Comparison of ENCODE assay signal across 9 cellular contexts in genomic region chr5:150001660-150002493, GRCh38. TPM values are rescaled to one million over a fixed set of nuclear protein-coding genes. Genes with fewer than 3 reads are reported as not detected.
A peak's percentile ranks its signal among the peaks of the same experiment; 100 is the strongest.
DNase-seq lines count a peak whose midpoint lies in the region; ATAC-seq and TF ChIP-seq lines count a peak whose summit lies in the region.
"Had no signal": no experiment of that assay in that cellular context is flagged by ENCODE, and none has a peak within 500 bp of the region (broad histone marks: within the 10 kb centered on the region; RNA-seq: fewer than 3 reads in every experiment).

No MANE protein-coding gene starts in this region.

- no peaks in the 10 kb centered on the region for H3K9me3 ChIP-seq in upper lobe of left lung

- TF ChIP-seq CTCF in Calu3 (IDR thresholded peaks at IDR 0.05; ENCODE audit: unreplicated experiment) = peak; percentile 74
- TF ChIP-seq CTCF in foreskin keratinocyte (conservative IDR thresholded peaks at IDR 0.05) = peak; percentile 68
- peak; percentile 67 for TF ChIP-seq CTCF in osteocyte (IDR thresholded peaks at IDR 0.05)
- TF ChIP-seq CTCF in upper lobe of left lung (IDR thresholded peaks at IDR 0.05) = peak; percentile 57 to 74 (median 61)

- TSS peak; percentile 59 for BruUV-seq in Calu3 (replicated peaks; lab: Mats Ljungman, UMichigan)

- DNase-seq in Calu3 (peak; percentile 61), RPMI7951 (ENCODE audit: low read depth) (peak; percentile 76), foreskin keratinocyte (peak in 1 of 2 donors; percentile 60), osteocyte (ENCODE audit: extremely low spot score, unreplicated experiment) (no peak), upper lobe of left lung (peak in 1 of 2 donors; percentile 57)
- peak; percentile 22 to 37 for DNase-seq in activated T-helper 1 cell treated with anti-CD3 and anti-CD28 coated beads, Interleukin-2, amount 50 U/mL, for 16 hours (ENCODE audit: low read depth in 1 of 2, low spot score in 1 of 2)

- CTCF ChIA-PET in Calu3 (lab: Charles Lee) = interaction anchor here (0.6 to 1.6 kb wide), 2 partner anchors 221 to 369 kb away, joined by 3 read pairs; no protein-coding TSS in a partner anchor

- H3K9me3 Mint-ChIP-seq in Calu3 (ENCODE audit: low read depth, unreplicated experiment) (no peaks in the 10 kb centered on the region), osteocyte (ENCODE audit: unreplicated experiment) (no peaks in the 10 kb centered on the region)

- H3K4me3 Mint-ChIP-seq in Calu3 (ENCODE audit: low read depth, unreplicated experiment) (peak overlapping the region; percentile 88), osteocyte (ENCODE audit: unreplicated experiment) (peak overlapping the region; percentile 89)

- peaks cover 38% of the 10 kb centered on the region for H3K4me1 Mint-ChIP-seq in Calu3 (ENCODE audit: low read depth, unreplicated experiment)
- peaks cover 37% of the 10 kb centered on the region for H3K4me1 Mint-ChIP-seq in osteocyte (ENCODE audit: unreplicated experiment)

- no peak for TF ChIP-seq POLR2A in upper lobe of left lung (IDR thresholded peaks at IDR 0.05)

- H3K27me3 ChIP-seq in foreskin keratinocyte = no peaks in the 10 kb centered on the region
- H3K27me3 ChIP-seq in upper lobe of left lung = no peaks in the 10 kb centered on the region

- H3K27ac Mint-ChIP-seq in Calu3 (ENCODE audit: unreplicated experiment) = peak overlapping the region; percentile 57
- peak overlapping the region; percentile 63 for H3K27ac Mint-ChIP-seq in osteocyte (ENCODE audit: unreplicated experiment)

- intact Hi-C loops in Calu3 (cut with micrococcal nuclease; ENCODE audit: unreplicated experiment) = loop anchor here (2.0 kb wide), 1 partner anchor 19 kb away; no protein-coding TSS in a partner anchor

- H3K4me3 ChIP-seq in upper lobe of left lung = peak overlapping the region; percentile 80 to 94 (median 81)

- peaks cover 0 to 22% (median 8%) of the 10 kb centered on the region in 4 donors for H3K36me3 ChIP-seq in upper lobe of left lung

- ATAC-seq in GM19452 (IDR thresholded peaks at IDR 0.05; ENCODE audit: unreplicated experiment) (peak; percentile 57), HG03565 (IDR thresholded peaks at IDR 0.05; ENCODE audit: unreplicated experiment) (peak; percentile 51), foreskin keratinocyte (peak; percentile 65), upper lobe of left lung (ENCODE audit: low FRiP score in 2 of 2) (peak; percentile 73 to 78)

- H3K27ac ChIP-seq in foreskin keratinocyte (peak overlapping the region; percentile 81), upper lobe of left lung (peak overlapping the region; percentile 91 to 97 (median 95))

- H3K27me3 Mint-ChIP-seq in Calu3 (ENCODE audit: unreplicated experiment) = no peaks in the 10 kb centered on the region
- H3K27me3 Mint-ChIP-seq in osteocyte (ENCODE audit: unreplicated experiment) = no peaks in the 10 kb centered on the region

- TF ChIP-seq EP300 in upper lobe of left lung (IDR thresholded peaks at IDR 0.05) = no peak

- peaks cover 18% of the 10 kb centered on the region for H3K4me1 ChIP-seq in foreskin keratinocyte
- peaks cover 23 to 37% (median 31%) of the 10 kb centered on the region in 4 donors for H3K4me1 ChIP-seq in upper lobe of left lung

- 15 to 17% methylated on average over 9 of the region's 9 CpGs for WGBS in upper lobe of left lung, 2 donors

- H3K36me3 Mint-ChIP-seq in Calu3 (ENCODE audit: insufficient read depth, unreplicated experiment) (peaks cover 66% of the 10 kb centered on the region), osteocyte (ENCODE audit: unreplicated experiment) (peaks cover 21% of the 10 kb centered on the region)

RNA-seq across cellular contexts. Expression of gene HMGXB3, which starts 1.3 kb away (rescaled TPM):
- total RNA-seq in Calu3 (2022) (55.9 and 58.2 TPM in 2 replicates), foreskin keratinocyte (38.2 and 42.0 TPM in 2 replicates), osteocyte (54.6 and 58.6 TPM in 2 replicates), upper lobe of left lung (10 to 100 TPM; 29.6 to 71.2 (median 41.0) TPM)
- total RNA-seq in RPMI7951 (2014; rRNA removed; shearing (Covaris generic)) = 28.1 and 28.4 TPM in 2 replicates
- 16.5 and 17.3 TPM in 2 replicates for polyA plus RNA-seq in foreskin keratinocyte

RNA-seq across cellular contexts. Expression of gene TIGD6, which starts 1.4 kb away (rescaled TPM):
- total RNA-seq in Calu3 (2022) (5.0 and 5.2 TPM in 2 replicates), foreskin keratinocyte (3.1 and 3.6 TPM in 2 replicates), osteocyte (5.6 and 5.9 TPM in 2 replicates), upper lobe of left lung (1 to 10 TPM; 2.2 to 6.3 (median 4.1) TPM)
- total RNA-seq in RPMI7951 (2014; rRNA removed; shearing (Covaris generic)) = 4.4 and 7.0 TPM in 2 replicates
- 2.7 and 3.0 TPM in 2 replicates for polyA plus RNA-seq in foreskin keratinocyte

RNA-seq across cellular contexts. Expression of gene SLC26A2, which starts 41.3 kb away (rescaled TPM):
- total RNA-seq in Calu3 (2022) = 17.3 and 34.6 TPM in 2 replicates
- total RNA-seq in RPMI7951 (2014; rRNA removed; shearing (Covaris generic)) = 12.5 and 13.6 TPM in 2 replicates
- total RNA-seq in foreskin keratinocyte = 11.0 and 13.4 TPM in 2 replicates
- 2.1 and 2.3 TPM in 2 replicates for polyA plus RNA-seq in foreskin keratinocyte
- 39.7 and 41.8 TPM in 2 replicates for total RNA-seq in osteocyte
- total RNA-seq in upper lobe of left lung = 10 to 100 TPM in 5 of 6 donors, 1 to 10 TPM in 1; 7.3 to 21.6 (median 16.8) TPM

RNA-seq across cellular contexts. Expression of gene PDE6A, which starts 57.3 kb away (rescaled TPM):
- total RNA-seq in Calu3 (2022) = not detected in 2 replicates
- 0.10 and 0.12 TPM in 2 replicates for total RNA-seq in RPMI7951 (2014; rRNA removed; shearing (Covaris generic))
- total RNA-seq in foreskin keratinocyte = not detected in 2 replicates
- 0.01 and 0.02 TPM in 2 replicates for polyA plus RNA-seq in foreskin keratinocyte
- total RNA-seq in osteocyte = not detected in 2 replicates
- not detected for total RNA-seq in upper lobe of left lung
- total RNA-seq: pulmonary artery endothelial cell had no signal
